In the genomic region with DNA sequence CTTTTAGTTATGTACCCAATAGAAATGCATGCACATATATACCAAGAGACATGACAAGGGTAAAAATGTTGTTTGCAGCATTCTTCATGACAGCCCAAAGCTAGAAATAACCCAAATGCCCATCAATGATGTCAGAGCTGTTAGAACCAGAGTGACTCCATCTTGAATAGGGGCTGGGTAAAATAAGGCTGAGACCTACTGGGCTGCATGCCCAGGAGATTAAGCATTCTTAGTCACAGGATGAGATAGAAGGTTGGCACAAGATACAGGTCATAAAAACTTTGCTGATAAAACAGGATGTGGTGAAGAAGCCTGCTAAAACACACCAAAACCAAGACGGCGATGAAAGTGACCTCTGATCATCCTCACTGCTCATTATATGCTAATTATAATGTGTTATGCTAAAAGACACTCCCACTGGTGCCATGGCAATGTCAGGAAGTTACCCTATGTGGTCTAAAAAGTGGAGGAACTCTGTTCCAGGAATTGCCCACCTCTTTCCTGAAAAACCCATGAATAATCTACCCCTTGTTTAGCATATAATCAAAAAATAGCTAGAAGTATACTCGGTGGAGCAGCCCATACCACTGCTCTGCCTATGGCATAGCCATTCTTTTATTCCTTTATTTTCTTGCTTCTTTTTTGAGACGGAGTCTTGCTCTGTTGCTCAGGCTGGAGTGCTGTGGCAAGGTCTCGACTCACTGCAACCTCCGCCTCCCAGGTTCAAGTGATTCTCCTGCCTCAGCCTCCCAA, we compare ENCODE assay signal across 1 cellular context.
TF ChIP-seq lines count a peak whose summit lies in the region.

No MANE protein-coding gene starts in this region.

TF ChIP-seq in K562, 482 proteins besides CTCF, POLR2A, EP300 and RAD21 (continued from another document and continues in another):
- TF ChIP-seq RBM14 (IDR thresholded peaks at IDR 0.05; ENCODE audit: borderline replicate concordance, insufficient read depth, low read depth, low read length) (no peak), RBM25 (IDR thresholded peaks at IDR 0.05; ENCODE audit: low read depth, low read length, severe bottlenecking) (no peak), HEY1 (CRISPR knock-in tag; IDR thresholded peaks at IDR 0.05; ENCODE audit: borderline replicate concordance) (peak; percentile 96), RBM17 (IDR thresholded peaks at IDR 0.05; ENCODE audit: borderline replicate concordance, low read depth, low read length) (no peak), PTRF (tag; IDR thresholded peaks at IDR 0.05) (peak; percentile 99), SP2 (IDR thresholded peaks at IDR 0.05; ENCODE audit: extremely low read depth, low read depth, low read length, poor library complexity, severe bottlenecking) (no peak), XRCC5 (IDR thresholded peaks at IDR 0.05; ENCODE audit: low read depth, low read length) (no peak), SFPQ (IDR thresholded peaks at IDR 0.05; ENCODE audit: low read depth, low read length) (no peak), ZNF175 (CRISPR knock-in tag; IDR thresholded peaks at IDR 0.05; ENCODE audit: low read depth) (peak; percentile 100), ZKSCAN3 (CRISPR knock-in tag; IDR thresholded peaks at IDR 0.05) (peak; percentile 96), SMAD2 (IDR thresholded peaks at IDR 0.05; ENCODE audit: low read depth, low read length) (no peak), RBFOX2 (IDR thresholded peaks at IDR 0.05; ENCODE audit: low read depth, low read length) (no peak), YBX1 (IDR thresholded peaks at IDR 0.05) (no peak), MTA3 (IDR thresholded peaks at IDR 0.05; ENCODE audit: borderline replicate concordance) (no peak), SRSF1 (IDR thresholded peaks at IDR 0.05; ENCODE audit: low read depth, low read length) (no peak), ZNF518B (CRISPR knock-in tag; IDR thresholded peaks at IDR 0.05) (peak; percentile 94), NR1H2 (CRISPR knock-in tag; IDR thresholded peaks at IDR 0.05) (no peak), ZNF354B (CRISPR knock-in tag; IDR thresholded peaks at IDR 0.05) (peak; percentile 98), ZNF785 (CRISPR knock-in tag; IDR thresholded peaks at IDR 0.05) (peak; percentile 97), IRF2 (CRISPR knock-in tag; IDR thresholded peaks at IDR 0.05) (no peak), WHSC1 (IDR thresholded peaks at IDR 0.05; ENCODE audit: low read length) (no peak), ZNF133 (CRISPR knock-in tag; IDR thresholded peaks at IDR 0.05) (peak; percentile 98), PCBP2 (IDR thresholded peaks at IDR 0.05; ENCODE audit: low read depth, low read length, poor library complexity, severe bottlenecking) (no peak), BRF1 (IDR thresholded peaks at IDR 0.05; ENCODE audit: borderline replicate concordance, extremely low read depth, insufficient read length) (no peak), ZNF24 (IDR thresholded peaks at IDR 0.05) (no peak), ARID1B (IDR thresholded peaks at IDR 0.05) (no peak), KLF10 (CRISPR knock-in tag; IDR thresholded peaks at IDR 0.05) (peak; percentile 94), ZNF12 (CRISPR knock-in tag; IDR thresholded peaks at IDR 0.05) (no peak), NFRKB (IDR thresholded peaks at IDR 0.05; ENCODE audit: low read depth) (no peak), NR0B1 (IDR thresholded peaks at IDR 0.05; ENCODE audit: partially characterized antibody) (no peak), ZNF217 (CRISPR knock-in tag; IDR thresholded peaks at IDR 0.05) (no peak)
- TF ChIP-seq, protein P1, sequence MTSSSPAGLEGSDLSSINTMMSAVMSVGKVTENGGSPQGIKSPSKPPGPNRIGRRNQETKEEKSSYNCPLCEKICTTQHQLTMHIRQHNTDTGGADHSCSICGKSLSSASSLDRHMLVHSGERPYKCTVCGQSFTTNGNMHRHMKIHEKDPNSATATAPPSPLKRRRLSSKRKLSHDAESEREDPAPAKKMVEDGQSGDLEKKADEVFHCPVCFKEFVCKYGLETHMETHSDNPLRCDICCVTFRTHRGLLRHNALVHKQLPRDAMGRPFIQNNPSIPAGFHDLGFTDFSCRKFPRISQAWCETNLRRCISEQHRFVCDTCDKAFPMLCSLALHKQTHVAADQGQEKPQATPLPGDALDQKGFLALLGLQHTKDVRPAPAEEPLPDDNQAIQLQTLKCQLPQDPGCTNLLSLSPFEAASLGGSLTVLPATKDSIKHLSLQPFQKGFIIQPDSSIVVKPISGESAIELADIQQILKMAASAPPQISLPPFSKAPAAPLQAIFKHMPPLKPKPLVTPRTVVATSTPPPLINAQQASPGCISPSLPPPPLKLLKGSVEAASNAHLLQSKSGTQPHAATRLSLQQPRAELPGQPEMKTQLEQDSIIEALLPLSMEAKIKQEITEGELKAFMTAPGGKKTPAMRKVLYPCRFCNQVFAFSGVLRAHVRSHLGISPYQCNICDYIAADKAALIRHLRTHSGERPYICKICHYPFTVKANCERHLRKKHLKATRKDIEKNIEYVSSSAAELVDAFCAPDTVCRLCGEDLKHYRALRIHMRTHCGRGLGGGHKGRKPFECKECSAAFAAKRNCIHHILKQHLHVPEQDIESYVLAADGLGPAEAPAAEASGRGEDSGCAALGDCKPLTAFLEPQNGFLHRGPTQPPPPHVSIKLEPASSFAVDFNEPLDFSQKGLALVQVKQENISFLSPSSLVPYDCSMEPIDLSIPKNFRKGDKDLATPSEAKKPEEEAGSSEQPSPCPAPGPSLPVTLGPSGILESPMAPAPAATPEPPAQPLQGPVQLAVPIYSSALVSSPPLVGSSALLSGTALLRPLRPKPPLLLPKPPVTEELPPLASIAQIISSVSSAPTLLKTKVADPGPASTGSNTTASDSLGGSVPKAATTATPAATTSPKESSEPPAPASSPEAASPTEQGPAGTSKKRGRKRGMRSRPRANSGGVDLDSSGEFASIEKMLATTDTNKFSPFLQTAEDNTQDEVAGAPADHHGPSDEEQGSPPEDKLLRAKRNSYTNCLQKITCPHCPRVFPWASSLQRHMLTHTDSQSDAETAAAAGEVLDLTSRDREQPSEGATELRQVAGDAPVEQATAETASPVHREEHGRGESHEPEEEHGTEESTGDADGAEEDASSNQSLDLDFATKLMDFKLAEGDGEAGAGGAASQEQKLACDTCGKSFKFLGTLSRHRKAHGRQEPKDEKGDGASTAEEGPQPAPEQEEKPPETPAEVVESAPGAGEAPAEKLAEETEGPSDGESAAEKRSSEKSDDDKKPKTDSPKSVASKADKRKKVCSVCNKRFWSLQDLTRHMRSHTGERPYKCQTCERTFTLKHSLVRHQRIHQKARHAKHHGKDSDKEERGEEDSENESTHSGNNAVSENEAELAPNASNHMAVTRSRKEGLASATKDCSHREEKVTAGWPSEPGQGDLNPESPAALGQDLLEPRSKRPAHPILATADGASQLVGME (CRISPR knock-in tag; IDR thresholded peaks at IDR 0.05): peak; percentile 100
- TF ChIP-seq, protein P2, sequence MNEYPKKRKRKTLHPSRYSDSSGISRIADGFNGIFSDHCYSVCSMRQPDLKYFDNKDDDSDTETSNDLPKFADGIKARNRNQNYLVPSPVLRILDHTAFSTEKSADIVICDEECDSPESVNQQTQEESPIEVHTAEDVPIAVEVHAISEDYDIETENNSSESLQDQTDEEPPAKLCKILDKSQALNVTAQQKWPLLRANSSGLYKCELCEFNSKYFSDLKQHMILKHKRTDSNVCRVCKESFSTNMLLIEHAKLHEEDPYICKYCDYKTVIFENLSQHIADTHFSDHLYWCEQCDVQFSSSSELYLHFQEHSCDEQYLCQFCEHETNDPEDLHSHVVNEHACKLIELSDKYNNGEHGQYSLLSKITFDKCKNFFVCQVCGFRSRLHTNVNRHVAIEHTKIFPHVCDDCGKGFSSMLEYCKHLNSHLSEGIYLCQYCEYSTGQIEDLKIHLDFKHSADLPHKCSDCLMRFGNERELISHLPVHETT (CRISPR knock-in tag; conservative IDR thresholded peaks at IDR 0.05 in 1 of 2, IDR thresholded peaks at IDR 0.05 in 1 of 2): peak in 1 of 2 experiments; percentile 98; a peak in 2 of 4 replicates
- TF ChIP-seq, protein P3, sequence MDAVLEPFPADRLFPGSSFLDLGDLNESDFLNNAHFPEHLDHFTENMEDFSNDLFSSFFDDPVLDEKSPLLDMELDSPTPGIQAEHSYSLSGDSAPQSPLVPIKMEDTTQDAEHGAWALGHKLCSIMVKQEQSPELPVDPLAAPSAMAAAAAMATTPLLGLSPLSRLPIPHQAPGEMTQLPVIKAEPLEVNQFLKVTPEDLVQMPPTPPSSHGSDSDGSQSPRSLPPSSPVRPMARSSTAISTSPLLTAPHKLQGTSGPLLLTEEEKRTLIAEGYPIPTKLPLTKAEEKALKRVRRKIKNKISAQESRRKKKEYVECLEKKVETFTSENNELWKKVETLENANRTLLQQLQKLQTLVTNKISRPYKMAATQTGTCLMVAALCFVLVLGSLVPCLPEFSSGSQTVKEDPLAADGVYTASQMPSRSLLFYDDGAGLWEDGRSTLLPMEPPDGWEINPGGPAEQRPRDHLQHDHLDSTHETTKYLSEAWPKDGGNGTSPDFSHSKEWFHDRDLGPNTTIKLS (IDR thresholded peaks at IDR 0.05; ENCODE audit: borderline replicate concordance, low read depth): no peak
- TF ChIP-seq, protein P4, sequence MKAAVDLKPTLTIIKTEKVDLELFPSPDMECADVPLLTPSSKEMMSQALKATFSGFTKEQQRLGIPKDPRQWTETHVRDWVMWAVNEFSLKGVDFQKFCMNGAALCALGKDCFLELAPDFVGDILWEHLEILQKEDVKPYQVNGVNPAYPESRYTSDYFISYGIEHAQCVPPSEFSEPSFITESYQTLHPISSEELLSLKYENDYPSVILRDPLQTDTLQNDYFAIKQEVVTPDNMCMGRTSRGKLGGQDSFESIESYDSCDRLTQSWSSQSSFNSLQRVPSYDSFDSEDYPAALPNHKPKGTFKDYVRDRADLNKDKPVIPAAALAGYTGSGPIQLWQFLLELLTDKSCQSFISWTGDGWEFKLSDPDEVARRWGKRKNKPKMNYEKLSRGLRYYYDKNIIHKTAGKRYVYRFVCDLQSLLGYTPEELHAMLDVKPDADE (conservative IDR thresholded peaks at IDR 0.05; ENCODE audit: control insufficient read depth, low read depth, low read length): no peak
- TF ChIP-seq, protein P5, sequence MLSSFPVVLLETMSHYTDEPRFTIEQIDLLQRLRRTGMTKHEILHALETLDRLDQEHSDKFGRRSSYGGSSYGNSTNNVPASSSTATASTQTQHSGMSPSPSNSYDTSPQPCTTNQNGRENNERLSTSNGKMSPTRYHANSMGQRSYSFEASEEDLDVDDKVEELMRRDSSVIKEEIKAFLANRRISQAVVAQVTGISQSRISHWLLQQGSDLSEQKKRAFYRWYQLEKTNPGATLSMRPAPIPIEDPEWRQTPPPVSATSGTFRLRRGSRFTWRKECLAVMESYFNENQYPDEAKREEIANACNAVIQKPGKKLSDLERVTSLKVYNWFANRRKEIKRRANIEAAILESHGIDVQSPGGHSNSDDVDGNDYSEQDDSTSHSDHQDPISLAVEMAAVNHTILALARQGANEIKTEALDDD (IDR thresholded peaks at IDR 0.05): no peak
- TF ChIP-seq, protein P6, sequence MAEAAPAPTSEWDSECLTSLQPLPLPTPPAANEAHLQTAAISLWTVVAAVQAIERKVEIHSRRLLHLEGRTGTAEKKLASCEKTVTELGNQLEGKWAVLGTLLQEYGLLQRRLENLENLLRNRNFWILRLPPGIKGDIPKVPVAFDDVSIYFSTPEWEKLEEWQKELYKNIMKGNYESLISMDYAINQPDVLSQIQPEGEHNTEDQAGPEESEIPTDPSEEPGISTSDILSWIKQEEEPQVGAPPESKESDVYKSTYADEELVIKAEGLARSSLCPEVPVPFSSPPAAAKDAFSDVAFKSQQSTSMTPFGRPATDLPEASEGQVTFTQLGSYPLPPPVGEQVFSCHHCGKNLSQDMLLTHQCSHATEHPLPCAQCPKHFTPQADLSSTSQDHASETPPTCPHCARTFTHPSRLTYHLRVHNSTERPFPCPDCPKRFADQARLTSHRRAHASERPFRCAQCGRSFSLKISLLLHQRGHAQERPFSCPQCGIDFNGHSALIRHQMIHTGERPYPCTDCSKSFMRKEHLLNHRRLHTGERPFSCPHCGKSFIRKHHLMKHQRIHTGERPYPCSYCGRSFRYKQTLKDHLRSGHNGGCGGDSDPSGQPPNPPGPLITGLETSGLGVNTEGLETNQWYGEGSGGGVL (CRISPR knock-in tag; IDR thresholded peaks at IDR 0.05): peak; percentile 94
